22 cellular contexts compared by ENCODE assay signal in genomic region chr14:69303086-69303485, GRCh38.
"Had no signal": no experiment of that assay in that cellular context is flagged by ENCODE, and none has a peak within 500 bp of the region (broad histone marks: within the 10 kb centered on the region; RNA-seq: fewer than 3 reads in every experiment).

No MANE protein-coding gene starts in this region.

- H3K4me3 Mint-ChIP-seq: memory B cell; natural killer cell treated with Interleukin-12 subunit alpha and Interleukin-12 subunit beta and Interleukin-15 and Interleukin-18, amount 100 ng/mL, for 72 hours; neural progenitor cell had no signal

- H3K4me1 Mint-ChIP-seq: memory B cell had no signal

- H3K27ac Mint-ChIP-seq: memory B cell; natural killer cell treated with Interleukin-12 subunit alpha and Interleukin-12 subunit beta and Interleukin-15 and Interleukin-18, amount 100 ng/mL, for 72 hours; neural progenitor cell had no signal

- H3K9me3 ChIP-seq: esophagus muscularis mucosa, gastrocnemius medialis, heart right ventricle, left ventricle myocardium inferior, lower lobe of right lung, ovary, right atrium auricular region, tibial nerve, upper lobe of right lung had no signal

- H3K9me3 Mint-ChIP-seq: memory B cell; natural killer cell treated with Interleukin-12 subunit alpha and Interleukin-12 subunit beta and Interleukin-15 and Interleukin-18, amount 100 ng/mL, for 72 hours; neural progenitor cell had no signal

- DNase-seq: cortex of kidney; dorsolateral prefrontal cortex; effector memory CD4-positive, alpha-beta T cell; gastrocnemius medialis; heart right ventricle; hypothalamus; left ventricle myocardium inferior; lower lobe of right lung; midbrain; nucleus accumbens; ovary; small intestine; stimulated activated CD4-positive, alpha-beta T cell treated with anti-CD3 and anti-CD28 coated beads, Interleukin-12 subunit alpha, Interleukin-12 subunit beta, amount 100 ng/mL, for 4 hours; stimulated activated naive CD4-positive, alpha-beta T cell treated with Interleukin-2 at 50 U/mL for 16 hours; upper lobe of right lung had no signal

- H3K36me3 Mint-ChIP-seq: memory B cell; natural killer cell treated with Interleukin-12 subunit alpha and Interleukin-12 subunit beta and Interleukin-15 and Interleukin-18, amount 100 ng/mL, for 72 hours; neural progenitor cell had no signal

- H3K27me3 ChIP-seq: dorsolateral prefrontal cortex, esophagus muscularis mucosa, gastrocnemius medialis, neural progenitor cell, ovary, right atrium auricular region, tibial nerve, upper lobe of right lung had no signal

- H3K4me3 ChIP-seq: dorsolateral prefrontal cortex, esophagus muscularis mucosa, gastrocnemius medialis, heart right ventricle, left ventricle myocardium inferior, lower lobe of right lung, neural progenitor cell, ovary, right atrium auricular region, tibial nerve, upper lobe of right lung had no signal

- ATAC-seq: gastrocnemius medialis; heart right ventricle; lower lobe of right lung; natural killer cell treated with Interleukin-12 subunit alpha and Interleukin-12 subunit beta and Interleukin-15 and Interleukin-18, amount 100 ng/mL, for 72 hours; upper lobe of right lung had no signal

- H3K4me1 ChIP-seq: lower lobe of right lung, upper lobe of right lung had no signal

- H3K36me3 ChIP-seq: esophagus muscularis mucosa, gastrocnemius medialis, heart right ventricle, left ventricle myocardium inferior, lower lobe of right lung, neural progenitor cell, ovary, right atrium auricular region, tibial nerve, upper lobe of right lung had no signal

- H3K27ac ChIP-seq: epithelial cell of prostate, esophagus muscularis mucosa, gastrocnemius medialis, heart right ventricle, left ventricle myocardium inferior, lower lobe of right lung, neural progenitor cell, ovary, right atrium auricular region, tibial nerve, upper lobe of right lung had no signal
